ENCODE assay signal across 8 cellular contexts in the genomic region with DNA sequence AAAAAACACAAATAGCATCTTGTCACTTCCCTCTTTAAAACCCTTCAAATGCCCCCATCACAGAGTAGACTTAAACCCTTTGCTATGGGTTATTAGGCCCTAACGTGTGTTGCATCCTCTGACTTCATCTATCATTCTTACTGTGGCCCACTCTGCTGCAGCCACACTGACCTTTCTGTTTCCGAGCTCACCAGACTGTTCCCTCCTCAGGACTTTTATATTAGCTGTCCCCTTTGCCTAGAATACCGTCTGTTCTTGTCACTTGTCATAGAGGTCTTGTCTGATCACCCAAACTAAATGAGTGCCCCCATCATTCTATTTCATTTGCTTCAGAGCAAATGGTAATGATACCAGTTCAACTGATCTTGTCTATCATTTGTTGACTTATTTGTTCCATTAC. TPM values are rescaled to one million over a fixed set of nuclear protein-coding genes. Genes with fewer than 3 reads are reported as not detected.
DNase-seq lines count a peak whose midpoint lies in the region; ATAC-seq, FAIRE-seq and TF ChIP-seq lines count a peak whose summit lies in the region.

No MANE protein-coding gene starts in this region.

- peak overlapping the region; percentile 93 for H3K9ac ChIP-seq in HepG2 (ENCODE audit: insufficient read depth, low read depth, low read length)

- ATAC-seq in HepG2 (no peak), HG03097 (IDR thresholded peaks at IDR 0.05; ENCODE audit: low FRiP score, unreplicated experiment) (no peak)
- no peak for ATAC-seq in activated CD4-positive, CD25-positive, alpha-beta regulatory T cell treated with anti-CD3 and anti-CD28 coated beads, Interleukin-2, amount 50 U/mL, for 24 hours

- no peak for TF ChIP-seq RAD21 in HepG2 (CRISPR knock-in tag; IDR thresholded peaks at IDR 0.05)

- WGBS in adrenal gland, 4 donors = 20 to 35% (median 29%) methylated on average over 3 of the region's 3 CpGs
- WGBS in HepG2 (ENCODE audit: low lambda C conversion rate) = 0% methylated on average over 3 of the region's 3 CpGs
- 65% methylated on average over 3 of the region's 3 CpGs for WGBS in thymus

- no peak for TF ChIP-seq POLR2A in adrenal gland (IDR thresholded peaks at IDR 0.05)
- no peak for TF ChIP-seq POLR2A in HepG2 (IDR thresholded peaks at IDR 0.05; ENCODE audit: insufficient read depth in 1 of 2, low read depth in 2 of 2, low read length in 2 of 2)

- intact Hi-C loops in activated CD4-positive, alpha-beta T cell treated with anti-CD3 and anti-CD28 coated beads, Interleukin-2, amount 10 ng/mL, durations not matched to agents 24 days and 14 days (cut with micrococcal nuclease) = loop anchor here (1.0 to 10.0 kb wide), 6 partner anchors 19 to 1772 kb away; a partner anchor contains a TSS
- intact Hi-C loops in adrenal gland (cut with DNase I) = no loop called here
- intact Hi-C loops in HepG2 (cut with micrococcal nuclease; ENCODE audit: unreplicated experiment) = loop anchor here (5.0 kb wide), 1 partner anchor 44 kb away; no protein-coding TSS in a partner anchor

- H3K9me3 ChIP-seq in adrenal gland (replicated peaks in 1 of 3) (no peaks in the 10 kb centered on the region), HepG2 (ENCODE audit: low read length) (no peaks in the 10 kb centered on the region), thymus (ENCODE audit: control insufficient read depth) (no peaks in the 10 kb centered on the region)

- H3K36me3 ChIP-seq in adrenal gland (replicated peaks in 1 of 2) (no peaks in the 10 kb centered on the region), HepG2 (replicated peaks in 1 of 2; ENCODE audit: control insufficient read depth in 1 of 2, insufficient read depth in 2 of 2, low read length in 2 of 2) (no peaks in the 10 kb centered on the region), thymus (ENCODE audit: control insufficient read depth, insufficient read depth) (no peaks in the 10 kb centered on the region)

- H3K27me3 ChIP-seq in adrenal gland (no peaks in the 10 kb centered on the region), HepG2 (ENCODE audit: control insufficient read depth in 1 of 2, insufficient read depth in 2 of 2, low read length in 2 of 2) (no peaks in the 10 kb centered on the region; a peak in 1 of 5 replicates), thymus (ENCODE audit: control insufficient read depth, insufficient read depth) (no peaks in the 10 kb centered on the region)

- H2AFZ ChIP-seq in HepG2 (ENCODE audit: low read length) = peak overlapping the region; percentile 79

- TF ChIP-seq CTCF in adrenal gland (IDR thresholded peaks at IDR 0.05) (no peak), HepG2 (CRISPR knock-in tag; IDR thresholded peaks at IDR 0.05) (no peak)

- H3K4me2 ChIP-seq in HepG2 (ENCODE audit: low read depth, low read length) = peak overlapping the region; percentile 97

- H3K4me1 ChIP-seq in adrenal gland (replicated peaks in 1 of 2) (peaks cover 36 to 60% of the 10 kb centered on the region in 2 donors), HepG2 (ENCODE audit: insufficient read depth, low read length) (peaks cover 78% of the 10 kb centered on the region), thymus (ENCODE audit: control insufficient read depth, insufficient read depth, low read length) (peaks cover 11% of the 10 kb centered on the region)

- POLR2A ChIA-PET in HepG2 (lab: Yijun Ruan, JAX) = interaction anchor here (0.8 to 3.1 kb wide), 12 partner anchors 9 to 540 kb away, joined by 3 to 51 read pairs (median 5); a partner anchor contains a TSS

- peaks cover 36% of the 10 kb centered on the region for H3K79me2 ChIP-seq in HepG2 (ENCODE audit: insufficient read depth, low read length)

- H3K27ac ChIP-seq in adrenal gland = peak overlapping the region; percentile 97 to 98 (median 97)
- peak overlapping the region; percentile 97 for H3K27ac ChIP-seq in HepG2 (ENCODE audit: extremely low read length, insufficient read depth, low read length)
- peak overlapping the region; percentile 98 for H3K27ac ChIP-seq in thymus (ENCODE audit: low read depth)

- CTCF ChIA-PET in HepG2 (lab: Yijun Ruan, JAX; ENCODE audit: low intra/inter-chr PET ratio, low total read pairs) = no interaction called here

- H3K4me3 Mint-ChIP-seq in activated CD4-positive, alpha-beta T cell treated with anti-CD3 and anti-CD28 coated beads, Interleukin-2, amount 10 ng/mL, durations not matched to agents 24 days and 14 days = peak overlapping the region; percentile 95

- in situ Hi-C loops in HepG2 (cut with HindIII; ENCODE audit: extremely low pct_ligation_motif_present, low pct_unique_long_range_greater_than_20kb) = no loop called here

- FAIRE-seq in HepG2 (lab: Jason Lieb, UNC) = no peak

- H3K9me3 Mint-ChIP-seq in activated CD4-positive, alpha-beta T cell treated with anti-CD3 and anti-CD28 coated beads, Interleukin-2, amount 10 ng/mL, durations not matched to agents 24 days and 14 days = no peaks in the 10 kb centered on the region

- H3K27ac Mint-ChIP-seq in activated CD4-positive, alpha-beta T cell treated with anti-CD3 and anti-CD28 coated beads, Interleukin-2, amount 10 ng/mL, durations not matched to agents 24 days and 14 days = peak overlapping the region; percentile 96

- BruUV-seq in HepG2 (replicated peaks; lab: Mats Ljungman, UMichigan) = TSS peak; percentile 80

- peak; percentile 58 for DNase-seq in activated CD4-positive, alpha-beta T cell treated with anti-CD3 and anti-CD28 coated beads, Interleukin-2, amount 10 ng/mL, durations not matched to agents 24 days and 14 days
- no peak for DNase-seq in activated CD4-positive, alpha-beta T cell treated with anti-CD3 and anti-CD28 coated beads for 48 hours
- no peak for DNase-seq in adrenal gland
- DNase-seq in HepG2 (ENCODE audit: low spot score) = no peak
- DNase-seq in ecto neural progenitor cell (ENCODE audit: low spot score) = no peak

- H3K36me3 Mint-ChIP-seq in activated CD4-positive, alpha-beta T cell treated with anti-CD3 and anti-CD28 coated beads, Interleukin-2, amount 10 ng/mL, durations not matched to agents 24 days and 14 days (ENCODE audit: low read depth) = peaks cover 18% of the 10 kb centered on the region

- no peaks in the 10 kb centered on the region for H3K27me3 Mint-ChIP-seq in activated CD4-positive, alpha-beta T cell treated with anti-CD3 and anti-CD28 coated beads, Interleukin-2, amount 10 ng/mL, durations not matched to agents 24 days and 14 days

- peaks cover 27% of the 10 kb centered on the region for H4K20me1 ChIP-seq in HepG2 (ENCODE audit: insufficient read depth, low read length)

- TF ChIP-seq EP300 in HepG2 (IDR thresholded peaks at IDR 0.05; ENCODE audit: low read depth in 2 of 2, low read length in 2 of 2) = no peak
- no peak for TF ChIP-seq EP300 in HepG2 (CRISPR knock-in tag; IDR thresholded peaks at IDR 0.05; ENCODE audit: borderline replicate concordance)

- H3K4me3 ChIP-seq in adrenal gland = peak overlapping the region in 3 of 4 donors; percentile 13 to 93 (median 80)
- peak overlapping the region; percentile 92 to 99 (median 98) for H3K4me3 ChIP-seq in HepG2 (replicated peaks in 1 of 3; ENCODE audit: insufficient read depth in 1 of 3, low read depth in 2 of 3, low read length in 3 of 3)
- H3K4me3 ChIP-seq in thymus (ENCODE audit: low read length) = peak overlapping the region; percentile 79

- peaks cover 40% of the 10 kb centered on the region for H3K4me1 Mint-ChIP-seq in activated CD4-positive, alpha-beta T cell treated with anti-CD3 and anti-CD28 coated beads, Interleukin-2, amount 10 ng/mL, durations not matched to agents 24 days and 14 days

RNA-seq across cellular contexts. Expression of a gene that starts 0.9 kb away (rescaled TPM):
- total RNA-seq in activated CD4-positive, alpha-beta T cell treated with anti-CD3 and anti-CD28 coated beads, Interleukin-2, amount 10 ng/mL, durations not matched to agents 24 days and 14 days = 46.2 and 51.6 TPM in 2 replicates
- 10 to 100 TPM; 25.2 to 57.7 (median 43.8) TPM for total RNA-seq in adrenal gland
- 10 to 100 TPM in 1 of 3 donors, 1 to 10 TPM in 2; 7.0 to 35.7 (median 9.3) TPM for polyA plus RNA-seq in adrenal gland
- 38.1 and 41.2 TPM in 2 replicates for total RNA-seq in HepG2 (2016; rRNA removed; fragmentation: Illumina TruSeq; extraction: Trizol)
- 1.8 and 3.1 TPM in 2 replicates for total RNA-seq in HepG2 (2016; cell fraction: cytosol; rRNA removed; fragmentation: Illumina TruSeq; extraction: Trizol; ENCODE audit: low read depth)
- 30.7 and 45.0 TPM in 2 replicates for total RNA-seq in HepG2 (2016; cell fraction: insoluble cytoplasmic fraction; rRNA removed; fragmentation: Illumina TruSeq; extraction: Trizol)
- 14.6 and 17.1 TPM in 2 replicates for total RNA-seq in HepG2 (2016; cell fraction: membrane; rRNA removed; fragmentation: Illumina TruSeq; extraction: Trizol)
- total RNA-seq in HepG2 (2016; cell fraction: nucleus; rRNA removed; fragmentation: Illumina TruSeq; extraction: Trizol) = 28.2 and 28.4 TPM in 2 replicates
- 40.0 and 40.3 TPM in 2 replicates for polyA plus RNA-seq in HepG2 (2011; rRNA removed)
- 19.1 and 23.6 TPM in 2 replicates for polyA plus RNA-seq in HepG2 (2011; cell fraction: cytosol; rRNA removed)
- polyA plus RNA-seq in HepG2 (2011; cell fraction: nucleus; rRNA removed) = 21.4 and 22.7 TPM in 2 replicates
- polyA plus RNA-seq in HepG2 (2012) = 16.6 and 17.3 TPM in 2 replicates
- 0.72 and 0.80 TPM in 2 replicates for polyA plus RNA-seq in HepG2 (2016; cell fraction: cytosol; fragmentation: Illumina TruSeq; extraction: Trizol; ENCODE audit: low read depth)
- 19.0 and 20.2 TPM in 2 replicates for polyA plus RNA-seq in HepG2 (2016; cell fraction: insoluble cytoplasmic fraction; fragmentation: Illumina TruSeq; extraction: Trizol; ENCODE audit: low read depth)
- polyA plus RNA-seq in HepG2 (2016; cell fraction: membrane; fragmentation: Illumina TruSeq; extraction: Trizol; ENCODE audit: low read depth) = 4.2 and 4.6 TPM in 2 replicates
- polyA plus RNA-seq in HepG2 (2016; cell fraction: nucleus; fragmentation: Illumina TruSeq; extraction: Trizol; ENCODE audit: insufficient read depth, low read depth) = 19.1 and 25.5 TPM in 2 replicates
- polyA minus RNA-seq in HepG2 (2011; rRNA and poly(A)+ RNA removed; ENCODE audit: low replicate concordance) = 110 and 233 TPM in 2 replicates
- polyA minus RNA-seq in HepG2 (2011; cell fraction: cytosol; rRNA and poly(A)+ RNA removed) = 70.9 and 90.9 TPM in 2 replicates
- polyA minus RNA-seq in HepG2 (2011; cell fraction: nucleus; rRNA and poly(A)+ RNA removed) = 58.1 and 77.1 TPM in 2 replicates
- polyA plus RNA-seq in thymus = 19.5 TPM

RNA-seq across cellular contexts. Expression of a gene that starts 47.1 kb away (rescaled TPM):
- total RNA-seq in activated CD4-positive, alpha-beta T cell treated with anti-CD3 and anti-CD28 coated beads, Interleukin-2, amount 10 ng/mL, durations not matched to agents 24 days and 14 days = 99.0 and 102 TPM in 2 replicates
- total RNA-seq in adrenal gland (10 to 100 TPM; 15.3 to 36.6 (median 25.8) TPM), HepG2 (2016; rRNA removed; fragmentation: Illumina TruSeq; extraction: Trizol) (11.1 and 27.1 TPM in 2 replicates)
- polyA plus RNA-seq in adrenal gland (10 to 100 TPM; 22.8 to 33.0 (median 27.8) TPM), HepG2 (2011; rRNA removed) (24.9 and 26.6 TPM in 2 replicates), thymus (14.2 TPM)
- total RNA-seq in HepG2 (2016; cell fraction: cytosol; rRNA removed; fragmentation: Illumina TruSeq; extraction: Trizol; ENCODE audit: low read depth) = 8.6 and 9.6 TPM in 2 replicates
- total RNA-seq in HepG2 (2016; cell fraction: insoluble cytoplasmic fraction; rRNA removed; fragmentation: Illumina TruSeq; extraction: Trizol) = 11.8 and 24.4 TPM in 2 replicates
- 21.8 and 24.8 TPM in 2 replicates for total RNA-seq in HepG2 (2016; cell fraction: membrane; rRNA removed; fragmentation: Illumina TruSeq; extraction: Trizol)
- total RNA-seq in HepG2 (2016; cell fraction: nucleus; rRNA removed; fragmentation: Illumina TruSeq; extraction: Trizol) = 26.2 and 36.2 TPM in 2 replicates
- 16.8 and 20.7 TPM in 2 replicates for polyA plus RNA-seq in HepG2 (2011; cell fraction: cytosol; rRNA removed)
- polyA plus RNA-seq in HepG2 (2011; cell fraction: nucleus; rRNA removed) = 31.9 and 38.5 TPM in 2 replicates
- polyA plus RNA-seq in HepG2 (2012) = 11.0 and 11.8 TPM in 2 replicates
- 12.8 and 17.1 TPM in 2 replicates for polyA plus RNA-seq in HepG2 (2016; cell fraction: cytosol; fragmentation: Illumina TruSeq; extraction: Trizol; ENCODE audit: low read depth)
- polyA plus RNA-seq in HepG2 (2016; cell fraction: insoluble cytoplasmic fraction; fragmentation: Illumina TruSeq; extraction: Trizol; ENCODE audit: low read depth) = 18.2 and 20.3 TPM in 2 replicates
- 26.1 and 27.9 TPM in 2 replicates for polyA plus RNA-seq in HepG2 (2016; cell fraction: membrane; fragmentation: Illumina TruSeq; extraction: Trizol; ENCODE audit: low read depth)
- 66.1 and 79.6 TPM in 2 replicates for polyA plus RNA-seq in HepG2 (2016; cell fraction: nucleus; fragmentation: Illumina TruSeq; extraction: Trizol; ENCODE audit: insufficient read depth, low read depth)
- 97.2 and 431 TPM in 2 replicates for polyA minus RNA-seq in HepG2 (2011; rRNA and poly(A)+ RNA removed; ENCODE audit: low replicate concordance)
- 10.3 and 11.8 TPM in 2 replicates for polyA minus RNA-seq in HepG2 (2011; cell fraction: cytosol; rRNA and poly(A)+ RNA removed)
- polyA minus RNA-seq in HepG2 (2011; cell fraction: nucleus; rRNA and poly(A)+ RNA removed) = 22.3 and 29.9 TPM in 2 replicates

Comparison
In these comparisons a context has a peak if more than half of its experiments do, and no peak if none do; other contexts are left out.
1. intact Hi-C loops: an anchor here in activated CD4-positive, alpha-beta T cell treated with anti-CD3 and anti-CD28 coated beads, Interleukin-2, amount 10 ng/mL, durations not matched to agents 24 days and 14 days (1.0 to 10.0 kb wide) and HepG2 (5.0 kb wide); none called in adrenal gland.